In genomic region chr16:11536104-11536866, GRCh38 we compare ENCODE assay signal across 24 cellular contexts.
"Had no signal": no experiment of that assay in that cellular context is flagged by ENCODE, and none has a peak within 500 bp of the region (broad histone marks: within the 10 kb centered on the region; RNA-seq: fewer than 3 reads in every experiment).

No MANE protein-coding gene starts in this region.

- ATAC-seq: gastrocnemius medialis; sciatic nerve; stimulated activated naive CD8-positive, alpha-beta T cell treated with anti-CD3 and anti-CD28 coated beads, Interleukin-15, Interleukin-2, amounts not matched to agents 100 U/mL and 50 U/mL, for 24 hours had no signal

- DNase-seq: activated CD4-positive, alpha-beta T cell treated with anti-CD3 and anti-CD28 coated beads for 4 hours; activated CD4-positive, alpha-beta T cell treated with anti-CD3 and anti-CD28 coated beads, Interleukin-2, amount 50 U/mL, for 4 hours; activated effector memory CD4-positive, alpha-beta T cell treated with anti-CD3 and anti-CD28 coated beads, Interleukin-2, amount 50 U/mL, for 16 hours; activated naive CD4-positive, alpha-beta T cell treated with anti-CD3 and anti-CD28 coated beads, Interleukin-2, amount 50 U/mL, for 16 hours; amniotic stem cell; dermis blood vessel endothelial cell; effector CD4-positive, alpha-beta T cell; gastrocnemius medialis; glutamatergic neuron; islet precursor cell; left colon; naive B cell; occipital lobe; posterior cingulate gyrus; stimulated activated CD4-positive, alpha-beta T cell treated with anti-CD3 and anti-CD28 coated beads, Interleukin-12 subunit alpha, Interleukin-12 subunit beta, amount 100 ng/mL, for 4 hours; stimulated activated CD4-positive, alpha-beta T cell treated with anti-CD3 and anti-CD28 coated beads, Interleukin-4, amount 100 ng/mL, for 1 hour; stimulated activated naive CD8-positive, alpha-beta T cell treated with anti-CD3 and anti-CD28 coated beads, Interleukin-15, Interleukin-2, amounts not matched to agents 100 U/mL and 50 U/mL, for 24 hours; T-helper 9 cell; upper lobe of left lung had no signal

- H3K4me3 ChIP-seq: gastrocnemius medialis, neural progenitor cell, skin epidermis, upper lobe of left lung, vagina had no signal

- H2AFZ ChIP-seq: neural progenitor cell had no signal

- H3K27ac ChIP-seq: gastrocnemius medialis, neural progenitor cell, upper lobe of left lung, vagina, VCaP had no signal

- H3K4me1 ChIP-seq: gastrocnemius medialis, neural progenitor cell, upper lobe of left lung had no signal

- H3K4me2 ChIP-seq: neural progenitor cell had no signal

- H3K9me3 ChIP-seq: gastrocnemius medialis, upper lobe of left lung, vagina had no signal

- H3K27me3 ChIP-seq: gastrocnemius medialis, neural progenitor cell, upper lobe of left lung, vagina had no signal

- H3K36me3 ChIP-seq: gastrocnemius medialis, neural progenitor cell, upper lobe of left lung, vagina had no signal
